In the genomic region with DNA sequence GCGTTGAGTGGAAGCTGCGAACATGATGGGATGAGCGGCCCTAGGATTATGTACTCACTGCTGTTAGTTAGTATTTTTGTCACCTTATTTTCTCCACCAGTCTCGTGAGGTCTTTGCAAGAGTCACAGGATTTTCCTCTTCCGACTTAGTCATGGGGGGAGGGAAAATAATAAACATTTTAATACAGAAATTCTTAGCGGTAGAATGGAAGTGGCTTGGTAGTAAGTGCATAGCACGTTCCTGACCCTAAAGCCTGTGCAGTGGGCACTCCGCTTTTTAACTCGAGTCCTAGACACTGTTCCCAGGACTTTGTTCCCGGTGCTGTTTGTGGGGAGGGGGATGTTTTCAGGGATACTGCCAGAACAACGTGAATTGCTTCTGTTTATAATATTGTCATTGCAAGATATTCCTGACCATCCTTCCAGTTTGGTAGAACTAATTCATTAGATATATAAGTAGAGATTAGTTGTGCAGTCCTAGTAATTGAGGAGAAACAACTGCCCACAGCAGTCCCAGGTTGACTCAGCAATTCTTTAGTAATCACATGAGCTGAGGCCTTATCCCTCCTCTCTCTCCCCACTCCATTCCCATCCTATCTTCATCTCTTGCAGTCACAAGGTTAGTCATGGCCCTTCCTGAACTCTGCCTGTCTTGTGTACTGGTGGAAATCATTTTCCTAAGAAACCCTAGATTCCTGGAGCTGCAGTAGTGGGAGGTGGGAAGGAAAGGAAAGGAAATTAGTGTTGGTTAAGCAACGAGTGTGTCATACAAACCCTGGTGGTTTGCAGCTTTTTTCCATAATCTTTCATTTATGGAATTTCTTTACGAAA, we compare ENCODE assay signal across 8 cellular contexts. TPM values are rescaled to one million over a fixed set of nuclear protein-coding genes. Genes with fewer than 3 reads are reported as not detected.
DNase-seq lines count a peak whose midpoint lies in the region; ATAC-seq and TF ChIP-seq lines count a peak whose summit lies in the region.

No MANE protein-coding gene starts in this region.

- H3K9me3 Mint-ChIP-seq in Calu3 (ENCODE audit: low read depth, unreplicated experiment) = no peaks in the 10 kb centered on the region

- H3K4me1 Mint-ChIP-seq in Calu3 (ENCODE audit: low read depth, unreplicated experiment) = peaks cover 9% of the 10 kb centered on the region

- H3K4me3 Mint-ChIP-seq in Calu3 (ENCODE audit: low read depth, unreplicated experiment) = no peak overlapping the region

- DNase-seq in Calu3 = no peak
- no peak for DNase-seq in HL-60 (ENCODE audit: low read depth in 1 of 2, low spot score in 1 of 2)
- DNase-seq in WERI-Rb-1 = no peak
- DNase-seq in substantia nigra (lab: John Stamatoyannopoulos, UW) = peak in 1 of 49 donors; percentile 8
- DNase-seq in stimulated activated naive CD8-positive, alpha-beta T cell treated with anti-CD3 and anti-CD28 coated beads, Interleukin-15, Interleukin-2, amounts not matched to agents 100 U/mL and 50 U/mL, for 24 hours = no peak
- DNase-seq in T-helper 9 cell = no peak

- H3K4me1 ChIP-seq in iPS-20b (ENCODE audit: insufficient read depth, low read length) = 0 out of 2 replicates have a peak, but pooled peaks cover 3% of the 10 kb centered on the region

- TSS peak; percentile 38 for BruUV-seq in Calu3 (replicated peaks; lab: Mats Ljungman, UMichigan)

- no peaks in the 10 kb centered on the region for H3K27me3 Mint-ChIP-seq in Calu3 (ENCODE audit: unreplicated experiment)

- H3K27ac ChIP-seq in HL-60 (replicated peaks) (peak overlapping the region; percentile 82), WERI-Rb-1 (no peak overlapping the region; the same call in 1 of the 2 replicates), iPS-20b (ENCODE audit: low read length) (peak overlapping the region; percentile 51), substantia nigra (ENCODE audit: low read depth, low read length, poor library complexity, severe bottlenecking) (peak overlapping the region; percentile 64)

- H3K27ac Mint-ChIP-seq in Calu3 (ENCODE audit: unreplicated experiment) = no peak overlapping the region

- no peaks in the 10 kb centered on the region for H3K9me3 ChIP-seq in WERI-Rb-1 (ENCODE audit: severe bottlenecking)
- no peaks in the 10 kb centered on the region for H3K9me3 ChIP-seq in iPS-20b (ENCODE audit: insufficient read depth, low read depth, low read length)

- TF ChIP-seq CTCF in Calu3 (IDR thresholded peaks at IDR 0.05; ENCODE audit: unreplicated experiment) = no peak
- no peak for TF ChIP-seq CTCF in HL-60 (IDR thresholded peaks at IDR 0.05; ENCODE audit: insufficient read depth, low read length)
- no peak for TF ChIP-seq CTCF in WERI-Rb-1 (IDR thresholded peaks at IDR 0.05; ENCODE audit: low read depth, low read length)

- peak overlapping the region; percentile 98 for H3K9ac ChIP-seq in iPS-20b (ENCODE audit: low read depth, low read length)

- ATAC-seq in stimulated activated naive CD8-positive, alpha-beta T cell treated with anti-CD3 and anti-CD28 coated beads, Interleukin-15, Interleukin-2, amounts not matched to agents 100 U/mL and 50 U/mL, for 24 hours = no peak
- no peak for ATAC-seq in GM18858 (IDR thresholded peaks at IDR 0.05; ENCODE audit: unreplicated experiment)

- H3K36me3 ChIP-seq in WERI-Rb-1 = peaks cover 10% of the 10 kb centered on the region
- H3K36me3 ChIP-seq in iPS-20b (ENCODE audit: insufficient read depth, low read depth, low read length) = peaks cover 45% of the 10 kb centered on the region

- H3K4me3 ChIP-seq in HL-60 (replicated peaks; ENCODE audit: insufficient read depth, low read length) (peak overlapping the region; percentile 80), WERI-Rb-1 (ENCODE audit: low read depth, low read length) (peak overlapping the region; percentile 75), iPS-20b (ENCODE audit: low read length) (peak overlapping the region; percentile 99)

- H3K27me3 ChIP-seq in HL-60 (ENCODE audit: insufficient read depth, poor library complexity, severe bottlenecking) (no peaks in the 10 kb centered on the region), WERI-Rb-1 (ENCODE audit: insufficient read depth, low read depth, severe bottlenecking) (no peaks in the 10 kb centered on the region), iPS-20b (ENCODE audit: insufficient read depth, low read length) (no peaks in the 10 kb centered on the region)

- CTCF ChIA-PET in Calu3 (lab: Charles Lee) = interaction anchor here (1.0 to 1.4 kb wide), 2 partner anchors 14 to 272 kb away, joined by 3 to 4 read pairs; no protein-coding TSS in a partner anchor

- intact Hi-C loops in Calu3 (cut with micrococcal nuclease; ENCODE audit: unreplicated experiment) = loop anchor here (5.0 kb wide), 3 partner anchors 195 to 335 kb away; a partner anchor contains a TSS

- peaks cover 5% of the 10 kb centered on the region for H3K36me3 Mint-ChIP-seq in Calu3 (ENCODE audit: insufficient read depth, unreplicated experiment)

RNA-seq across cellular contexts. Expression of a gene that starts 0.8 kb away (rescaled TPM):
- 9.9 and 13.4 TPM in 2 replicates for total RNA-seq in Calu3 (2022)

RNA-seq across cellular contexts. Expression of a gene that starts 1.0 kb away (rescaled TPM):
- total RNA-seq in Calu3 (2022) = 20.3 and 22.8 TPM in 2 replicates
